ENCODE assay signal across 21 cellular contexts in genomic region chr3:155861476-155862183, GRCh38. TPM values are rescaled to one million over a fixed set of nuclear protein-coding genes. Genes with fewer than 3 reads are reported as not detected.
DNase-seq lines count a peak whose midpoint lies in the region; ATAC-seq, FAIRE-seq and TF ChIP-seq lines count a peak whose summit lies in the region.
"Had no signal": no experiment of that assay in that cellular context is flagged by ENCODE, and none has a peak within 500 bp of the region (broad histone marks: within the 10 kb centered on the region; RNA-seq: fewer than 3 reads in every experiment).

No MANE protein-coding gene starts in this region.

- H3K9me3 Mint-ChIP-seq in CD4-positive, alpha-beta memory T cell: no peaks in the 10 kb centered on the region
- H3K9me3 Mint-ChIP-seq in activated naive CD8-positive, alpha-beta T cell treated with anti-CD3 and anti-CD28 coated beads, Interleukin-2, amount 50 U/mL, for 24 hours: no peaks in the 10 kb centered on the region
- peaks cover 3% of the 10 kb centered on the region for H3K9me3 Mint-ChIP-seq in endodermal cell
- H3K9me3 Mint-ChIP-seq: activated T-cell treated with anti-CD3 and anti-CD28 coated beads, Interleukin-2, amount 50 U/mL, for 4 hours; dendritic cell treated with granulocyte-macrophage colony-stimulating factor and Interleukin-4, amounts not matched to agents 40 ng/mL and 50 ng/mL, for 4 days had no signal

- no peaks in the 10 kb centered on the region for H3K9me3 ChIP-seq in CD4-positive, alpha-beta memory T cell (ENCODE audit: control insufficient read depth in 1 of 2, low read length in 2 of 2)
- H3K9me3 ChIP-seq in SK-N-SH: no peaks in the 10 kb centered on the region
- peaks cover 7% of the 10 kb centered on the region for H3K9me3 ChIP-seq in endodermal cell (ENCODE audit: control insufficient read depth, low read length)
- H3K9me3 ChIP-seq: heart right ventricle, mucosa of descending colon, upper lobe of right lung had no signal

- no peaks in the 10 kb centered on the region for H4K20me1 ChIP-seq in SK-N-SH (ENCODE audit: insufficient read depth)

- intact Hi-C loops in CD4-positive, alpha-beta memory T cell (cut with micrococcal nuclease): loop anchor here (1.0 kb wide), 2 partner anchors 7 to 9 kb away; partner anchors contain the start of genes GMPS and SLC33A1

- H3K4me3 Mint-ChIP-seq in CD4-positive, alpha-beta memory T cell: peak overlapping the region in 3 of 8 donors; percentile 5 to 72 (median 32)
- H3K4me3 Mint-ChIP-seq in activated naive CD8-positive, alpha-beta T cell treated with anti-CD3 and anti-CD28 coated beads, Interleukin-2, amount 50 U/mL, for 24 hours: no peak overlapping the region
- no peak overlapping the region for H3K4me3 Mint-ChIP-seq in endodermal cell
- H3K4me3 Mint-ChIP-seq: activated T-cell treated with anti-CD3 and anti-CD28 coated beads, Interleukin-2, amount 50 U/mL, for 4 hours; dendritic cell treated with granulocyte-macrophage colony-stimulating factor and Interleukin-4, amounts not matched to agents 40 ng/mL and 50 ng/mL, for 4 days had no signal

- POLR2A ChIA-PET in CD4-positive, alpha-beta memory T cell (lab: Charles Lee; ENCODE audit: partially characterized antibody): interaction anchor here (0.9 to 2.4 kb wide), 4 partner anchors 8 to 1299 kb away, joined by 5 to 13 read pairs (median 7); partner anchors contain the start of genes C3orf33, CCNL1, GMPS and SLC33A1
- POLR2A ChIA-PET in SK-N-SH (lab: Yijun Ruan, JAX): no interaction called here

- no peaks in the 10 kb centered on the region for H3K27me3 ChIP-seq in CD4-positive, alpha-beta memory T cell (ENCODE audit: insufficient read depth, low read length)
- H3K27me3 ChIP-seq in SK-N-SH (ENCODE audit: insufficient read depth): no peaks in the 10 kb centered on the region
- H3K27me3 ChIP-seq in endodermal cell (ENCODE audit: control insufficient read depth, insufficient read depth, low read length, poor library complexity, severe bottlenecking): no peaks in the 10 kb centered on the region
- H3K27me3 ChIP-seq: heart right ventricle, upper lobe of right lung had no signal

- no peaks in the 10 kb centered on the region for H3K36me3 Mint-ChIP-seq in CD4-positive, alpha-beta memory T cell
- H3K36me3 Mint-ChIP-seq in activated naive CD8-positive, alpha-beta T cell treated with anti-CD3 and anti-CD28 coated beads, Interleukin-2, amount 50 U/mL, for 24 hours (ENCODE audit: low read depth): no peaks in the 10 kb centered on the region
- H3K36me3 Mint-ChIP-seq in endodermal cell (ENCODE audit: low read depth): no peaks in the 10 kb centered on the region

- 90% methylated on average over 2 of the region's 2 CpGs for WGBS in SK-N-SH (ENCODE audit: low lambda C conversion rate)
- 93 to 100% methylated on average over 1 of the region's 2 CpGs for WGBS in endodermal cell (ENCODE audit: insufficient coverage in 1 of 2, insufficient read length in 1 of 2), 2 experiments

- H2AFZ ChIP-seq in SK-N-SH (ENCODE audit: low read depth): peak overlapping the region; percentile 52; the same call in 1 of the 2 replicates

- no peak for DNase-seq in CD4-positive, alpha-beta memory T cell
- no peak for DNase-seq in GM12891 (ENCODE audit: insufficient read length, low spot score)
- DNase-seq in SK-N-SH: no peak
- DNase-seq in activated naive CD8-positive, alpha-beta T cell treated with anti-CD3 and anti-CD28 coated beads, Interleukin-2, amount 50 U/mL, for 24 hours: no peak
- DNase-seq in middle frontal gyrus (ENCODE audit: extremely low spot score, low spot score): no peak
- DNase-seq in NCI-H510A treated with DMSO at 0.1 percent for 48 hours (lab: John Stamatoyannopoulos, UW): no peak
- no peak for DNase-seq in HT-29 (ENCODE audit: low spot score)
- no peak for DNase-seq in endodermal cell
- DNase-seq: DMS79 treated with DMSO at 0.1 percent for 48 hours, H7, heart right ventricle, Karpas-422, mucosa of descending colon, NCI-H1105, NCI-H2081 treated with DMSO at 0.1 percent for 48 hours, upper lobe of right lung had no signal

- peaks cover 6% of the 10 kb centered on the region for H3F3A ChIP-seq in SK-N-SH (replicated peaks; ENCODE audit: insufficient read depth)

- peak; percentile 16 for FAIRE-seq in GM12891 (lab: Jason Lieb, UNC)
- FAIRE-seq: bronchial epithelial cell, endothelial cell of umbilical vein had no signal

- peaks cover 14% of the 10 kb centered on the region for H3K4me1 ChIP-seq in CD4-positive, alpha-beta memory T cell (ENCODE audit: insufficient read depth, low read length)
- H3K4me1 ChIP-seq in SK-N-SH (ENCODE audit: control insufficient read depth in 1 of 2, insufficient read depth in 2 of 2, low read depth in 1 of 2, low read length in 1 of 2): no peaks in the 10 kb centered on the region
- no peaks in the 10 kb centered on the region for H3K4me1 ChIP-seq in endodermal cell (ENCODE audit: control insufficient read depth, insufficient read depth, low read length)
- H3K4me1 ChIP-seq: upper lobe of right lung had no signal

- H3K27ac ChIP-seq in CD4-positive, alpha-beta memory T cell (ENCODE audit: low read depth, low read length): no peak overlapping the region
- H3K27ac ChIP-seq in SK-N-SH (ENCODE audit: low read depth in 2 of 2, low read length in 1 of 2) (no peak overlapping the region), endodermal cell (ENCODE audit: low read depth, low read length) (no peak overlapping the region)
- H3K27ac ChIP-seq: heart right ventricle, upper lobe of right lung had no signal

- no peak for TF ChIP-seq CTCF in SK-N-SH (IDR thresholded peaks at IDR 0.05)
- TF ChIP-seq CTCF in endodermal cell (conservative IDR thresholded peaks at IDR 0.05): no peak

- no peak for TF ChIP-seq EP300 in SK-N-SH (IDR thresholded peaks at IDR 0.05; ENCODE audit: borderline replicate concordance in 1 of 2, low read depth in 1 of 2, low read length in 1 of 2)

- TF ChIP-seq RAD21 in SK-N-SH (IDR thresholded peaks at IDR 0.05; ENCODE audit: low read length): no peak

- H3K79me2 ChIP-seq in SK-N-SH (ENCODE audit: insufficient read depth): no peaks in the 10 kb centered on the region

- no peak for TF ChIP-seq POLR2A in GM12891 (IDR thresholded peaks at IDR 0.05; ENCODE audit: low read depth, low read length)

- H3K4me1 Mint-ChIP-seq in CD4-positive, alpha-beta memory T cell: peaks cover 6 to 22% (median 13%) of the 10 kb centered on the region in 4 donors
- peaks cover 26% of the 10 kb centered on the region for H3K4me1 Mint-ChIP-seq in activated naive CD8-positive, alpha-beta T cell treated with anti-CD3 and anti-CD28 coated beads, Interleukin-2, amount 50 U/mL, for 24 hours
- no peaks in the 10 kb centered on the region for H3K4me1 Mint-ChIP-seq in endodermal cell

- no peak for ATAC-seq in activated naive CD8-positive, alpha-beta T cell treated with anti-CD3 and anti-CD28 coated beads, Interleukin-2, amount 50 U/mL, for 24 hours
- ATAC-seq: heart right ventricle, mucosa of descending colon, upper lobe of right lung had no signal

- H3K4me3 ChIP-seq in CD4-positive, alpha-beta memory T cell (ENCODE audit: low read length in 2 of 2): no peak overlapping the region
- H3K4me3 ChIP-seq in SK-N-SH (ENCODE audit: low read depth in 2 of 2, low read length in 1 of 2) (no peak overlapping the region), endodermal cell (ENCODE audit: low read length) (no peak overlapping the region)
- H3K4me3 ChIP-seq: heart right ventricle, mucosa of descending colon, smooth muscle cell, upper lobe of right lung had no signal

- CTCF ChIA-PET in CD4-positive, alpha-beta memory T cell (lab: Charles Lee; ENCODE audit: partially characterized antibody): interaction anchor here (0.7 to 4.3 kb wide), 3 partner anchors 8 to 56 kb away, joined by 3 to 27 read pairs (median 4); partner anchors contain the start of gene C3orf33
- CTCF ChIA-PET in SK-N-SH (lab: Yijun Ruan, JAX): interaction anchor here (0.6 to 1.2 kb wide), 2 partner anchors 109 to 1238 kb away, joined by 3 read pairs; no protein-coding TSS in a partner anchor

- H3K27ac Mint-ChIP-seq in CD4-positive, alpha-beta memory T cell: peak overlapping the region; percentile 64 to 95 (median 91)
- peak overlapping the region; percentile 79 for H3K27ac Mint-ChIP-seq in activated naive CD8-positive, alpha-beta T cell treated with anti-CD3 and anti-CD28 coated beads, Interleukin-2, amount 50 U/mL, for 24 hours
- no peak overlapping the region for H3K27ac Mint-ChIP-seq in endodermal cell

- no peaks in the 10 kb centered on the region for H3K9me2 ChIP-seq in SK-N-SH

- H3K27me3 Mint-ChIP-seq in CD4-positive, alpha-beta memory T cell: no peaks in the 10 kb centered on the region
- no peaks in the 10 kb centered on the region for H3K27me3 Mint-ChIP-seq in activated naive CD8-positive, alpha-beta T cell treated with anti-CD3 and anti-CD28 coated beads, Interleukin-2, amount 50 U/mL, for 24 hours
- H3K27me3 Mint-ChIP-seq in endodermal cell (ENCODE audit: insufficient read depth): peaks cover 8% of the 10 kb centered on the region
- H3K27me3 Mint-ChIP-seq: dendritic cell treated with granulocyte-macrophage colony-stimulating factor and Interleukin-4, amounts not matched to agents 40 ng/mL and 50 ng/mL, for 4 days had no signal

- no peak overlapping the region for H3K9ac ChIP-seq in SK-N-SH
- no peak overlapping the region for H3K9ac ChIP-seq in endodermal cell (ENCODE audit: extremely low read depth, low read length, poor library complexity, severe bottlenecking)

- H3K4me2 ChIP-seq in SK-N-SH: no peak overlapping the region
- H3K4me2 ChIP-seq: smooth muscle cell had no signal

- H3K36me3 ChIP-seq in CD4-positive, alpha-beta memory T cell (ENCODE audit: insufficient read depth, low read length): no peaks in the 10 kb centered on the region
- H3K36me3 ChIP-seq in SK-N-SH (replicated peaks in 1 of 2; ENCODE audit: control insufficient read depth in 1 of 2, insufficient read depth in 2 of 2, low read length in 1 of 2) (no peaks in the 10 kb centered on the region), endodermal cell (ENCODE audit: control insufficient read depth, insufficient read depth, low read length) (no peaks in the 10 kb centered on the region)
- H3K36me3 ChIP-seq: heart right ventricle, upper lobe of right lung had no signal

RNA-seq across cellular contexts. Expression of gene SLC33A1, which starts 7.4 kb away (rescaled TPM):
- total RNA-seq in CD4-positive, alpha-beta memory T cell: 10 to 100 TPM; 44.9 to 45.8 TPM
- polyA plus RNA-seq in CD4-positive, alpha-beta memory T cell: 10 to 100 TPM; 18.4 to 23.7 TPM
- 7.4 TPM for polyA plus RNA-seq in GM12891 (2012; ENCODE audit: low read depth, missing spikeins)
- polyA plus RNA-seq in SK-N-SH (2012; rRNA removed): 10.3 and 12.8 TPM in 2 replicates
- polyA plus RNA-seq in SK-N-SH (2012; cell fraction: cytosol; rRNA removed): 10.8 and 11.9 TPM in 2 replicates
- 17.4 and 17.6 TPM in 2 replicates for polyA plus RNA-seq in SK-N-SH (2012; cell fraction: nucleus; rRNA removed)
- 19.6 and 21.8 TPM in 2 replicates for total RNA-seq in HT-29 (2014; rRNA removed; shearing (Covaris generic))
- 10 to 100 TPM; 24.6 to 24.8 TPM for total RNA-seq in endodermal cell
- polyA plus RNA-seq in endodermal cell (2013, experiment 1 of 2): 14.3 TPM
- polyA plus RNA-seq in endodermal cell (2013, experiment 2 of 2): 14.8 TPM

RNA-seq across cellular contexts. Expression of gene GMPS, which starts 8.8 kb away (rescaled TPM):
- total RNA-seq in CD4-positive, alpha-beta memory T cell: 10 to 100 TPM; 50.5 to 53.2 TPM
- polyA plus RNA-seq in CD4-positive, alpha-beta memory T cell: 100 to 1,000 TPM in 1 of 2 donors, 10 to 100 TPM in 1; 74.9 to 103 TPM
- polyA plus RNA-seq in GM12891 (2012; ENCODE audit: low read depth, missing spikeins): 65.7 TPM
- 13.4 and 14.8 TPM in 2 replicates for polyA plus RNA-seq in SK-N-SH (2012; rRNA removed)
- polyA plus RNA-seq in SK-N-SH (2012; cell fraction: cytosol; rRNA removed): 21.1 and 28.5 TPM in 2 replicates
- 8.8 and 14.2 TPM in 2 replicates for polyA plus RNA-seq in SK-N-SH (2012; cell fraction: nucleus; rRNA removed)
- 23.4 and 23.8 TPM in 2 replicates for total RNA-seq in HT-29 (2014; rRNA removed; shearing (Covaris generic))
- total RNA-seq in endodermal cell: 100 to 1,000 TPM; 112 to 138 TPM
- 113 TPM for polyA plus RNA-seq in endodermal cell (2013, experiment 1 of 2)
- 106 TPM for polyA plus RNA-seq in endodermal cell (2013, experiment 2 of 2)

RNA-seq across cellular contexts. Expression of gene C3orf33, which starts 55.6 kb away (rescaled TPM):
- total RNA-seq in CD4-positive, alpha-beta memory T cell: 1 to 10 TPM; 3.1 to 3.4 TPM
- polyA plus RNA-seq in CD4-positive, alpha-beta memory T cell: 1 to 10 TPM; 3.7 to 4.6 TPM
- polyA plus RNA-seq in GM12891 (2012; ENCODE audit: low read depth, missing spikeins): 0.71 TPM
- polyA plus RNA-seq in SK-N-SH (2012; rRNA removed): 2.9 and 3.3 TPM in 2 replicates
- 3.0 and 4.4 TPM in 2 replicates for polyA plus RNA-seq in SK-N-SH (2012; cell fraction: cytosol; rRNA removed)
- 2.2 and 2.6 TPM in 2 replicates for polyA plus RNA-seq in SK-N-SH (2012; cell fraction: nucleus; rRNA removed)
- total RNA-seq in HT-29 (2014; rRNA removed; shearing (Covaris generic)): 0.68 and 1.1 TPM in 2 replicates
- 1 to 10 TPM; 2.5 to 4.4 TPM for total RNA-seq in endodermal cell
- polyA plus RNA-seq in endodermal cell (2013, experiment 1 of 2): 5.2 TPM
- 5.5 TPM for polyA plus RNA-seq in endodermal cell (2013, experiment 2 of 2)
